33 cellular contexts compared by ENCODE assay signal in genomic region chrX:72294497-72294896, GRCh38. TPM values are rescaled to one million over a fixed set of nuclear protein-coding genes. Genes with fewer than 3 reads are reported as not detected.
DNase-seq lines count a peak whose midpoint lies in the region; ATAC-seq and TF ChIP-seq lines count a peak whose summit lies in the region.
"Had no signal": no experiment of that assay in that cellular context is flagged by ENCODE, and none has a peak within 500 bp of the region (broad histone marks: within the 10 kb centered on the region; RNA-seq: fewer than 3 reads in every experiment).

No MANE protein-coding gene starts in this region.

- DNase-seq in DMS 273 (lab: John Stamatoyannopoulos, UW; ENCODE audit: unreplicated experiment) (peak; percentile 31), DMS 273 treated with DMSO at 0.1 percent for 48 hours (lab: John Stamatoyannopoulos, UW) (no peak), MM.1S (no peak), endothelial cell (ENCODE audit: low spot score) (no peak), smooth muscle cell (lab: John Stamatoyannopoulos, UW; ENCODE audit: unreplicated experiment) (no peak), ecto neural progenitor cell (ENCODE audit: low spot score) (no peak), sigmoid colon (no peak)
- DNase-seq: activated CD4-positive, CD25-positive, alpha-beta regulatory T cell; activated CD8-positive, alpha-beta memory T cell treated with anti-CD3 and anti-CD28 coated beads, Interleukin-2, amount 10 ng/mL, durations not matched to agents 7 days and 5 days; activated gamma-delta T cell treated with Interleukin-2 at 50 U/mL for 16 hours; activated T-cell treated with anti-CD3 and anti-CD28 coated beads, Interleukin-2, amount 50 U/mL, for 48 hours; CD4-positive, alpha-beta T cell; cortex of kidney; effector memory CD8-positive, alpha-beta T cell; foreskin fibroblast; heart right ventricle; Kasumi-1; lower lobe of right lung; naive thymus-derived CD8-positive, alpha-beta T cell; NCI-H1092 treated with DMSO at 0.1 percent for 48 hours; NCI-H187; NCI-H2171 treated with DMSO at 0.1 percent for 48 hours; NCI-H510A; occipital lobe; stimulated activated naive B cell treated with anti-CD40 and anti-IgM and Interleukin-4, amounts not matched to agents 10 μg/mL and 1 μg/mL and 100 μg/mL, for 72 hours; upper lobe of left lung had no signal

- H3K27ac ChIP-seq in MM.1S (ENCODE audit: low read length) (no peak overlapping the region), smooth muscle cell (ENCODE audit: low read depth) (no peak overlapping the region), sigmoid colon (no peak overlapping the region)
- H3K27ac ChIP-seq: 22Rv1, heart right ventricle, lower lobe of right lung, skin epidermis, upper lobe of left lung had no signal

- H3K9ac ChIP-seq in MM.1S (ENCODE audit: low read length) (no peak overlapping the region), smooth muscle cell (ENCODE audit: low read depth) (no peak overlapping the region)

- H3K79me2 ChIP-seq in MM.1S (ENCODE audit: low read length) (no peaks in the 10 kb centered on the region), smooth muscle cell (ENCODE audit: low read depth) (no peaks in the 10 kb centered on the region)

- no peaks in the 10 kb centered on the region for H3K27me3 ChIP-seq in MM.1S (replicated peaks; ENCODE audit: insufficient read depth, low read length)
- H3K27me3 ChIP-seq in smooth muscle cell (ENCODE audit: low read depth), result no peaks in the 10 kb centered on the region
- H3K27me3 ChIP-seq in sigmoid colon, result no peaks in the 10 kb centered on the region
- H3K27me3 ChIP-seq: upper lobe of left lung had no signal

- H3K36me3 Mint-ChIP-seq in endothelial cell (ENCODE audit: low read depth, unreplicated experiment), result no peaks in the 10 kb centered on the region
- H3K36me3 Mint-ChIP-seq: activated CD8-positive, alpha-beta memory T cell treated with anti-CD3 and anti-CD28 coated beads, Interleukin-2, amount 10 ng/mL, durations not matched to agents 7 days and 5 days had no signal

- H2AFZ ChIP-seq in MM.1S (ENCODE audit: low read length) (no peak overlapping the region), smooth muscle cell (ENCODE audit: low read depth) (no peak overlapping the region)

- no peak overlapping the region for H3K4me2 ChIP-seq in MM.1S (ENCODE audit: low read depth, low read length)
- no peak overlapping the region for H3K4me2 ChIP-seq in smooth muscle cell

- H3K4me1 Mint-ChIP-seq in endothelial cell (ENCODE audit: unreplicated experiment), result peaks cover 5% of the 10 kb centered on the region
- H3K4me1 Mint-ChIP-seq: activated CD8-positive, alpha-beta memory T cell treated with anti-CD3 and anti-CD28 coated beads, Interleukin-2, amount 10 ng/mL, durations not matched to agents 7 days and 5 days; naive thymus-derived CD8-positive, alpha-beta T cell had no signal

- 86% methylated on average over 1 of the region's 1 CpG for WGBS in smooth muscle cell (ENCODE audit: low lambda C conversion rate)
- WGBS in sigmoid colon, 2 donors, result 16 to 25% methylated on average over 1 of the region's 1 CpG

- H3K27ac Mint-ChIP-seq in endothelial cell (ENCODE audit: unreplicated experiment), result no peak overlapping the region
- H3K27ac Mint-ChIP-seq: activated CD8-positive, alpha-beta memory T cell treated with anti-CD3 and anti-CD28 coated beads, Interleukin-2, amount 10 ng/mL, durations not matched to agents 7 days and 5 days; CD4-positive, alpha-beta T cell; effector memory CD8-positive, alpha-beta T cell; naive thymus-derived CD8-positive, alpha-beta T cell; stimulated activated naive B cell treated with anti-CD40 and anti-IgM and Interleukin-4, amounts not matched to agents 10 μg/mL and 1 μg/mL and 100 μg/mL, for 72 hours; T-helper 1 cell treated with Interleukin-12 subunit alpha and Interleukin-12 subunit beta and Interleukin-4 antibody, amounts not matched to agents 30 μg/mL and 1 μg/mL, for 36 hours had no signal

- H3K36me3 ChIP-seq in MM.1S (replicated peaks; ENCODE audit: insufficient read depth, low read length) (no peaks in the 10 kb centered on the region), smooth muscle cell (ENCODE audit: low read depth) (no peaks in the 10 kb centered on the region), sigmoid colon (no peaks in the 10 kb centered on the region)
- H3K36me3 ChIP-seq: HAP-1, heart right ventricle, lower lobe of right lung, upper lobe of left lung had no signal

- H3F3A ChIP-seq in MM.1S (ENCODE audit: insufficient read depth, low read length), result no peaks in the 10 kb centered on the region
- no peaks in the 10 kb centered on the region for H3F3A ChIP-seq in smooth muscle cell (ENCODE audit: low read depth)

- ATAC-seq in GM21526 (IDR thresholded peaks at IDR 0.05; ENCODE audit: low FRiP score, unreplicated experiment), result no peak
- ATAC-seq: activated CD8-positive, alpha-beta memory T cell treated with anti-CD3 and anti-CD28 coated beads, Interleukin-2, amount 10 ng/mL, durations not matched to agents 7 days and 5 days; effector memory CD8-positive, alpha-beta T cell; heart right ventricle; HepG2; lower lobe of right lung; naive thymus-derived CD8-positive, alpha-beta T cell; stimulated activated naive B cell treated with anti-CD40 and anti-IgM and Interleukin-4, amounts not matched to agents 10 μg/mL and 1 μg/mL and 100 μg/mL, for 72 hours had no signal

- TF ChIP-seq POLR2A in sigmoid colon (IDR thresholded peaks at IDR 0.05), result no peak

- H3K4me3 Mint-ChIP-seq in endothelial cell (ENCODE audit: unreplicated experiment), result no peak overlapping the region
- H3K4me3 Mint-ChIP-seq: activated CD8-positive, alpha-beta memory T cell treated with anti-CD3 and anti-CD28 coated beads, Interleukin-2, amount 10 ng/mL, durations not matched to agents 7 days and 5 days; CD4-positive, alpha-beta T cell; effector memory CD8-positive, alpha-beta T cell; naive thymus-derived CD8-positive, alpha-beta T cell; stimulated activated naive B cell treated with anti-CD40 and anti-IgM and Interleukin-4, amounts not matched to agents 10 μg/mL and 1 μg/mL and 100 μg/mL, for 72 hours; T-helper 1 cell treated with Interleukin-12 subunit alpha and Interleukin-12 subunit beta and Interleukin-4 antibody, amounts not matched to agents 30 μg/mL and 1 μg/mL, for 36 hours had no signal

- TF ChIP-seq CTCF in MM.1S (IDR thresholded peaks at IDR 0.05; ENCODE audit: low read length) (peak; percentile 8; the same call in 1 of the 2 replicates), endothelial cell (IDR thresholded peaks at IDR 0.05; ENCODE audit: unreplicated experiment) (peak; percentile 19), smooth muscle cell (IDR thresholded peaks at IDR 0.05; ENCODE audit: borderline replicate concordance, insufficient read depth, poor library complexity, severe bottlenecking) (peak; percentile 32), sigmoid colon (IDR thresholded peaks at IDR 0.05) (no peak)

- H3K9me3 Mint-ChIP-seq in endothelial cell (ENCODE audit: unreplicated experiment), result no peaks in the 10 kb centered on the region
- H3K9me3 Mint-ChIP-seq: effector memory CD8-positive, alpha-beta T cell; stimulated activated naive B cell treated with anti-CD40 and anti-IgM and Interleukin-4, amounts not matched to agents 10 μg/mL and 1 μg/mL and 100 μg/mL, for 72 hours; T-helper 1 cell treated with Interleukin-12 subunit alpha and Interleukin-12 subunit beta and Interleukin-4 antibody, amounts not matched to agents 30 μg/mL and 1 μg/mL, for 36 hours had no signal

- no peaks in the 10 kb centered on the region for H3K4me1 ChIP-seq in MM.1S (ENCODE audit: low read length)
- H3K4me1 ChIP-seq in smooth muscle cell (ENCODE audit: low read depth), result no peaks in the 10 kb centered on the region
- H3K4me1 ChIP-seq in sigmoid colon, result no peaks in the 10 kb centered on the region
- H3K4me1 ChIP-seq: HAP-1, heart right ventricle, lower lobe of right lung, upper lobe of left lung had no signal

- intact Hi-C loops in sigmoid colon (cut with DNase I), result no loop called here

- no peaks in the 10 kb centered on the region for H4K20me1 ChIP-seq in MM.1S (ENCODE audit: insufficient read depth, low read length)
- H4K20me1 ChIP-seq in smooth muscle cell (ENCODE audit: low read depth), result no peaks in the 10 kb centered on the region

- H3K4me3 ChIP-seq in MM.1S (ENCODE audit: low read length) (no peak overlapping the region), smooth muscle cell (no peak overlapping the region), sigmoid colon (no peak overlapping the region)
- H3K4me3 ChIP-seq: HAP-1, heart right ventricle, lower lobe of right lung, skin epidermis, upper lobe of left lung had no signal

- peaks cover 1% of the 10 kb centered on the region for H3K27me3 Mint-ChIP-seq in endothelial cell (ENCODE audit: unreplicated experiment)

- TF ChIP-seq EP300 in sigmoid colon (IDR thresholded peaks at IDR 0.05), result no peak

- H3K9me2 ChIP-seq in MM.1S (replicated peaks; ENCODE audit: insufficient read depth, low read length), result no peaks in the 10 kb centered on the region

- H3K9me3 ChIP-seq in MM.1S (replicated peaks; ENCODE audit: insufficient read depth, low read length) (no peaks in the 10 kb centered on the region), smooth muscle cell (replicated peaks; ENCODE audit: low read depth) (no peaks in the 10 kb centered on the region), sigmoid colon (no peaks in the 10 kb centered on the region)
- H3K9me3 ChIP-seq: lower lobe of right lung, upper lobe of left lung had no signal

RNA-seq across cellular contexts. Expression of gene CITED1, which starts 11.2 kb away (rescaled TPM):
- 3.2 TPM for total RNA-seq in endothelial cell (ENCODE audit: unreplicated experiment)
- 1.0 TPM in 1 of 2 replicates, not detected in the other for total RNA-seq in smooth muscle cell
- polyA plus RNA-seq in smooth muscle cell, result 0.42 and 1.1 TPM in 2 replicates
- total RNA-seq in sigmoid colon, result under 1 TPM in 1 of 4 donors, not detected in 3; 0.99 TPM
- 1 to 10 TPM in 1 of 3 donors, under 1 TPM in 1, not detected in 1; 0.52 to 2.4 TPM for polyA plus RNA-seq in sigmoid colon
- total RNA-seq: activated CD8-positive, alpha-beta memory T cell treated with anti-CD3 and anti-CD28 coated beads, Interleukin-2, amount 10 ng/mL, durations not matched to agents 7 days and 5 days; HepG2; kidney epithelial cell; naive thymus-derived CD8-positive, alpha-beta T cell had no signal
- polyA plus RNA-seq: naive thymus-derived CD8-positive, alpha-beta T cell had no signal

RNA-seq across cellular contexts. Expression of gene RPS4X, which starts 17.4 kb away (rescaled TPM):
- total RNA-seq in endothelial cell (ENCODE audit: unreplicated experiment) (975 TPM), smooth muscle cell (618 and 691 TPM in 2 replicates), sigmoid colon (1,000 to 10,000 TPM in 3 of 4 donors, 100 to 1,000 TPM in 1; 842 to 1,555 (median 1,107) TPM)
- polyA plus RNA-seq in smooth muscle cell (190 and 228 TPM in 2 replicates), sigmoid colon (1,000 to 10,000 TPM; 1,029 to 2,141 (median 1,186) TPM)

RNA-seq across cellular contexts. Expression of gene ERCC6L, which starts 55.7 kb away (rescaled TPM):
- total RNA-seq in endothelial cell (ENCODE audit: unreplicated experiment) (1.7 TPM), smooth muscle cell (1.5 and 2.8 TPM in 2 replicates), sigmoid colon (under 1 TPM in 2 of 4 donors, not detected in 2; under 0.01 to 0.16 TPM)
- polyA plus RNA-seq in smooth muscle cell (0.76 and 0.89 TPM in 2 replicates), sigmoid colon (1 to 10 TPM in 1 of 3 donors, under 1 TPM in 1, not detected in 1; 0.23 to 2.4 TPM)

Comparison
In these comparisons a context has a peak if more than half of its experiments do, and no peak if none do; other contexts are left out.
1. CTCF ChIP-seq: peak in MM.1S (single experiment), endothelial cell (single experiment) and smooth muscle cell (single experiment); none in sigmoid colon (0 of 4).